ENCODE assay signal across 2 cellular contexts in genomic region chr3:56986347-56986746, GRCh38.
TF ChIP-seq lines count a peak whose summit lies in the region.

No MANE protein-coding gene starts in this region.

TF ChIP-seq in SK-N-SH, 30 proteins besides CTCF, POLR2A, EP300 and RAD21:
- TF ChIP-seq EZH2phosphoT487 (IDR thresholded peaks at IDR 0.05; ENCODE audit: borderline replicate concordance, low read depth), result no peak
- TF ChIP-seq MAX (IDR thresholded peaks at IDR 0.05; ENCODE audit: low read depth), result no peak
- TF ChIP-seq IRF3 (IDR thresholded peaks at IDR 0.05; ENCODE audit: low read depth, low read length), result no peak
- no peak for TF ChIP-seq GABPA (IDR thresholded peaks at IDR 0.05; ENCODE audit: low read depth)
- no peak for TF ChIP-seq TCF12 (IDR thresholded peaks at IDR 0.05)
- TF ChIP-seq NFIC (IDR thresholded peaks at IDR 0.05; ENCODE audit: borderline replicate concordance), result no peak
- no peak for TF ChIP-seq RCOR1 (IDR thresholded peaks at IDR 0.05; ENCODE audit: low read length)
- no peak for TF ChIP-seq RXRA (IDR thresholded peaks at IDR 0.05; ENCODE audit: borderline replicate concordance, low read depth)
- TF ChIP-seq NRF1 (IDR thresholded peaks at IDR 0.05; ENCODE audit: low read depth, low read length), result no peak
- no peak for TF ChIP-seq USF2 (IDR thresholded peaks at IDR 0.05; ENCODE audit: borderline replicate concordance, low read depth, low read length)
- TF ChIP-seq FOXM1 (IDR thresholded peaks at IDR 0.05; ENCODE audit: low read depth), result no peak
- TF ChIP-seq ZBTB33 (IDR thresholded peaks at IDR 0.05; ENCODE audit: borderline replicate concordance, low read depth), result no peak
- TF ChIP-seq FOSL2 (IDR thresholded peaks at IDR 0.05; ENCODE audit: borderline replicate concordance, low read depth), result no peak
- no peak for TF ChIP-seq REST (IDR thresholded peaks at IDR 0.05; ENCODE audit: low read depth, low read length)
- no peak for TF ChIP-seq SIN3A (IDR thresholded peaks at IDR 0.05; ENCODE audit: borderline replicate concordance, low read depth, low read length)
- no peak for TF ChIP-seq MXI1 (IDR thresholded peaks at IDR 0.05; ENCODE audit: low read depth, low read length)
- TF ChIP-seq ELF1 (IDR thresholded peaks at IDR 0.05), result no peak
- TF ChIP-seq RFX5 (IDR thresholded peaks at IDR 0.05; ENCODE audit: low read length), result no peak
- no peak for TF ChIP-seq YY1 (IDR thresholded peaks at IDR 0.05; ENCODE audit: low read depth)
- TF ChIP-seq USF1 (IDR thresholded peaks at IDR 0.05; ENCODE audit: borderline replicate concordance, low read depth), result no peak

TF ChIP-seq in SK-N-SH treated with all-trans-retinoic acid at 6 μM for 48 hours, 23 proteins besides CTCF, POLR2A, EP300 and RAD21:
- no peak for TF ChIP-seq TOX (CRISPR knock-in tag; IDR thresholded peaks at IDR 0.05; ENCODE audit: borderline replicate concordance)
- no peak for TF ChIP-seq ZNF70 (CRISPR knock-in tag; IDR thresholded peaks at IDR 0.05)
- no peak for TF ChIP-seq TSHZ2 (CRISPR knock-in tag; IDR thresholded peaks at IDR 0.05)
- TF ChIP-seq CSRNP3 (CRISPR knock-in tag; IDR thresholded peaks at IDR 0.05), result no peak
- no peak for TF ChIP-seq ZNF565 (CRISPR knock-in tag; conservative IDR thresholded peaks at IDR 0.05; ENCODE audit: low read depth)
- no peak for TF ChIP-seq RARB (CRISPR knock-in tag; IDR thresholded peaks at IDR 0.05)
- no peak for TF ChIP-seq PATZ1 (CRISPR knock-in tag; IDR thresholded peaks at IDR 0.05; ENCODE audit: borderline replicate concordance)
- TF ChIP-seq ISL1 (CRISPR knock-in tag; IDR thresholded peaks at IDR 0.05), result no peak
